In the genomic region with DNA sequence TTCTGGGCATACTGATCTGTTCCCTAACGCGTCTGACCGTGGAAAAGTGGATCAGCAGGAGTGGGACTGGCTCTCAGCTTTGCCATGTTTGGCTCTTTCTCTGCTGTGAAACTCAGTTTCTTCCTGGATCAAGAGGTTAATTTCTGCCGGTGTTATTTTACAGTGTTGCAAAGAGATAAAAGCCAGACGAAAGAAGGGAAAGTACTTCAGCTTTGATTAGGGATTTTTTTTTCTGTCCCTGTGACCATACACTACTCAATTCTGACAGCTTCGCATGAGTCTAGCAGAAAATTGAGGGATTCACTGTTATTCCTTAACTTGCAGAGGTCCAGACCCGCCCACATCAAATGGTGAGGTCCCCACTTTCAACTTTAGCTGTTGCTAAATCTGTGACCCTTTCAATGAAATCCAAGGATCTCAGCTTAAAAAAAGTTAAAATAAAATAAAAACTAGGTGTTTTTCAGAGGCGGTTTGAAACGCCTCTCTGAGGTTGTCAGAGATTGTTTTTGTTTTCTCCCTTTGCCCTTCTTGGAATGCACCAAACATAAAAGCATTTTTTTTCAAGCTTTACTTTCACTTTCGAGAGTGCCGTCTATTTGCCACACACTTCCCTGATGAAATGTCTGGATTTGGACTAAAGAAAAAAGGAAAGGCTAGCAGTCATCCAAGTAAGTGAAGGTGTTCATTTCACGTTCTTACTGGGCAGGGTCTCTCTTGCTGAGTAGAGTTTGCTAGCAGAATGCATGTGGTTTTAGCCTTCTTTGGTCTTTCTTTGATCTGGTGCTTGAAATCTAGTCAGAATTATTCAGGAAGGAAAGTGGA, we compare ENCODE assay signal across 8 cellular contexts. TPM values are rescaled to one million over a fixed set of nuclear protein-coding genes. Genes with fewer than 3 reads are reported as not detected.
A peak's percentile ranks its signal among the peaks of the same experiment; 100 is the strongest.
DNase-seq lines count a peak whose midpoint lies in the region; ATAC-seq, FAIRE-seq and TF ChIP-seq lines count a peak whose summit lies in the region.

A gene (plus strand): TSS at position 576 of the 822 bp plus-strand sequence. CDS start 7,464 bp downstream, outside the sequence.

- H3K4me1 Mint-ChIP-seq in central memory CD8-positive, alpha-beta T cell = peaks cover 14% of the 10 kb centered on the region

- peaks cover 4% of the 10 kb centered on the region for H3K36me3 Mint-ChIP-seq in central memory CD8-positive, alpha-beta T cell (ENCODE audit: insufficient read depth)

- no peak for TF ChIP-seq CTCF in GM12864 (IDR thresholded peaks at IDR 0.05; ENCODE audit: low read depth, low read length, missing control alignments)

- peak; percentile 26 for ATAC-seq in central memory CD8-positive, alpha-beta T cell (replicated peaks; ENCODE audit: extremely low read depth, poor library complexity, severe bottlenecking)

- peak within 1 kb of the TSS; percentile 75 for H3K4me3 Mint-ChIP-seq in central memory CD8-positive, alpha-beta T cell

- DNase-seq in GM12864 (ENCODE audit: low read depth) (no peak), NAMALWA (ENCODE audit: low spot score) (peak; percentile 16), mesenteric fat pad (ENCODE audit: low spot score) (no peak), urothelium cell line (ENCODE audit: low spot score) (peak; percentile 18), NCI-H1092 (lab: John Stamatoyannopoulos, UW) (no peak), GM19240 (ENCODE audit: insufficient read length, low spot score) (no peak), SIG-M5 treated with dmso at 0.1 percent for 504 hours (lab: John Stamatoyannopoulos, UW; ENCODE audit: unreplicated experiment) (no peak)
- no peak for DNase-seq in central memory CD8-positive, alpha-beta T cell (ENCODE audit: low spot score in 2 of 2)

- H3K27ac Mint-ChIP-seq in central memory CD8-positive, alpha-beta T cell (ENCODE audit: low read depth) = peak within 1 kb of the TSS; percentile 62

- no peaks in the 10 kb centered on the region for H3K9me3 Mint-ChIP-seq in central memory CD8-positive, alpha-beta T cell

- H3K4me3 ChIP-seq in GM12864 (ENCODE audit: low read depth, low read length) = peak within 1 kb of the TSS; percentile 24

- FAIRE-seq in urothelium cell line (lab: Jason Lieb, UNC) = no peak

- H3K27me3 Mint-ChIP-seq in central memory CD8-positive, alpha-beta T cell = peaks cover 4% of the 10 kb centered on the region

RNA-seq across cellular contexts. Expression of the gene that starts here (rescaled TPM):
- total RNA-seq in mesenteric fat pad = 10.9 TPM

Comparison
In these comparisons a context has a peak if more than half of its experiments do, and no peak if none do; other contexts are left out.
1. DNase-seq: peak in NAMALWA (single experiment) and urothelium cell line (single experiment); none in GM12864 (single experiment), central memory CD8-positive, alpha-beta T cell (0 of 2), mesenteric fat pad (single experiment), NCI-H1092 (single experiment), GM19240 (single experiment) and SIG-M5 treated with dmso at 0.1 percent for 504 hours (single experiment).